In genomic region chr3:179486806-179487205, GRCh38 we compare ENCODE assay signal across 29 cellular contexts.
"Had no signal": no experiment of that assay in that cellular context is flagged by ENCODE, and none has a peak within 500 bp of the region (broad histone marks: within the 10 kb centered on the region; RNA-seq: fewer than 3 reads in every experiment).

No MANE protein-coding gene starts in this region.

- DNase-seq: dermis blood vessel endothelial cell; effector memory CD8-positive, alpha-beta T cell; erythroblast; esophagus squamous epithelium; gastrocnemius medialis; heart left ventricle; kidney; mesenchymal stem cell; mucosa of descending colon; naive B cell; posterior cingulate gyrus; psoas muscle; right cardiac atrium; spleen; stimulated activated CD4-positive, alpha-beta T cell treated with anti-CD3 and anti-CD28 coated beads, Interleukin-4, amount 100 ng/mL, for 4 hours; stimulated activated naive CD8-positive, alpha-beta T cell treated with anti-CD3 and anti-CD28 coated beads, Interleukin-15, Interleukin-2, amounts not matched to agents 100 U/mL and 50 U/mL, for 24 hours; substantia nigra; testis; tibial artery had no signal

- H3K9me3 ChIP-seq: gastrocnemius medialis, mucosa of descending colon, psoas muscle, testis had no signal

- H3K36me3 Mint-ChIP-seq: mesothelial cell of epicardium; stimulated activated memory B cell treated with anti-CD40 and anti-IgM and Interleukin-4, amounts not matched to agents 10 μg/mL and 1 μg/mL and 100 μg/mL, for 72 hours; type B pancreatic cell had no signal

- H3K4me2 ChIP-seq: hepatocyte had no signal

- H2AFZ ChIP-seq: hepatocyte had no signal

- H3K27ac ChIP-seq: coronary artery, esophagus squamous epithelium, gastrocnemius medialis, heart left ventricle, hepatocyte, psoas muscle, skin epidermis, spleen, testis, tibial artery had no signal

- H3K4me3 ChIP-seq: coronary artery, esophagus squamous epithelium, gastrocnemius medialis, heart left ventricle, hepatocyte, lung, mucosa of descending colon, psoas muscle, skin epidermis, spleen, testis, tibial artery had no signal

- H3K36me3 ChIP-seq: esophagus squamous epithelium, gastrocnemius medialis, heart left ventricle, spleen, tibial artery had no signal

- H3K9me3 Mint-ChIP-seq: neural crest cell, type B pancreatic cell had no signal

- H3K79me2 ChIP-seq: hepatocyte had no signal

- H3K27me3 Mint-ChIP-seq: stimulated activated memory B cell treated with anti-CD40 and anti-IgM and Interleukin-4, amounts not matched to agents 10 μg/mL and 1 μg/mL and 100 μg/mL, for 72 hours; type B pancreatic cell had no signal

- H3K27ac Mint-ChIP-seq: effector memory CD8-positive, alpha-beta T cell; mesothelial cell of epicardium; naive B cell; natural killer cell treated with Interleukin-12 subunit alpha and Interleukin-12 subunit beta and Interleukin-15 and Interleukin-18, amount 100 ng/mL, for 72 hours; stimulated activated memory B cell treated with anti-CD40 and anti-IgM and Interleukin-4, amounts not matched to agents 10 μg/mL and 1 μg/mL and 100 μg/mL, for 72 hours; type B pancreatic cell had no signal

- ATAC-seq: effector memory CD8-positive, alpha-beta T cell; gastrocnemius medialis; heart left ventricle; left lobe of liver; mucosa of descending colon; natural killer cell treated with Interleukin-12 subunit alpha and Interleukin-12 subunit beta and Interleukin-15 and Interleukin-18, amount 100 ng/mL, for 72 hours; psoas muscle; right cardiac atrium; stimulated activated memory B cell treated with anti-CD40 and anti-IgM and Interleukin-4, amounts not matched to agents 10 μg/mL and 1 μg/mL and 100 μg/mL, for 72 hours; stimulated activated naive CD8-positive, alpha-beta T cell treated with anti-CD3 and anti-CD28 coated beads, Interleukin-15, Interleukin-2, amounts not matched to agents 100 U/mL and 50 U/mL, for 24 hours had no signal

- H3K4me1 ChIP-seq: esophagus squamous epithelium, gastrocnemius medialis, psoas muscle, spleen, testis, tibial artery had no signal

- H3K4me3 Mint-ChIP-seq: effector memory CD8-positive, alpha-beta T cell; mesothelial cell of epicardium; naive B cell; natural killer cell treated with Interleukin-12 subunit alpha and Interleukin-12 subunit beta and Interleukin-15 and Interleukin-18, amount 100 ng/mL, for 72 hours; neural crest cell; stimulated activated memory B cell treated with anti-CD40 and anti-IgM and Interleukin-4, amounts not matched to agents 10 μg/mL and 1 μg/mL and 100 μg/mL, for 72 hours; type B pancreatic cell had no signal

- H3K4me1 Mint-ChIP-seq: mesothelial cell of epicardium; naive B cell; stimulated activated memory B cell treated with anti-CD40 and anti-IgM and Interleukin-4, amounts not matched to agents 10 μg/mL and 1 μg/mL and 100 μg/mL, for 72 hours had no signal

- H3K27me3 ChIP-seq: esophagus squamous epithelium, gastrocnemius medialis, heart left ventricle, hepatocyte, spleen, testis, tibial artery had no signal
